Comparison of ENCODE assay signal across 8 cellular contexts in the genomic region with DNA sequence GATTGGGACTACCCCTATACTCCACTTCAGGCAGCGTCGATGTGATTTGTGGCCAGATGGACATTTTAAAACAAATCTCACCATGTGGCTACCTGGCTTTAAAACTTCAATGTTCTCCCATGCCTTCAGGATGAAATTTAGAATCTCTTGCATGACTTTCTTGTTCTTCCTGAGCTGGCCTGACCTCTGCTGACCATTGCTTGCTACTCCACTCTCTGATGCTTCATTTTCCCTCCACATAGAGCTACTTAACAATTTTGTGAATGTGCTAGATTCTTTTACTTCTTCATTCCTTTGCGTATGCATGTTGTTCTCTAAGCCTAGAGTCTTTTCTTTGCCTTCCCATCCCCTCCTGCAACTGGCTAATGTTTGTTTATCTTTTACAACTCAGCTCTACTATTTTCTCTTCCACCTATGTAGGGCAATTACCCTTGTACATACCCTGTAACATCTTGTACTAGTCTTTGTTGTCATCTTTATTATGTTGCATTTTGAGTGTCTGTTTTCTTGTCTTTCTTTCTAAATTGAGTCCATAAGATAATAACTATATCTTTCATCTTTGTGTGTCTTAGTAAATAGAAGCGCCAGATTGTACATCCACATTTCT. TPM values are rescaled to one million over a fixed set of nuclear protein-coding genes. Genes with fewer than 3 reads are reported as not detected.
DNase-seq lines count a peak whose midpoint lies in the region; ATAC-seq and TF ChIP-seq lines count a peak whose summit lies in the region.

No MANE protein-coding gene starts in this region.

- H3K27me3 ChIP-seq in heart left ventricle (no peaks in the 10 kb centered on the region), right cardiac atrium (ENCODE audit: control insufficient read depth, insufficient read depth) (no peaks in the 10 kb centered on the region), mammary epithelial cell (ENCODE audit: insufficient read depth, low read length) (no peaks in the 10 kb centered on the region)

- BruUV-seq in mammary epithelial cell (replicated peaks; lab: Mats Ljungman, UMichigan): no TSS peak

- dilution Hi-C loops in mammary epithelial cell (cut with HindIII; ENCODE audit: low sequenced_read_pairs): no loop called here

- H3K36me3 ChIP-seq in heart left ventricle: peaks cover 0 to 90% (median 73%) of the 10 kb centered on the region in 9 donors
- peaks cover 15% of the 10 kb centered on the region for H3K36me3 ChIP-seq in mammary epithelial cell (ENCODE audit: insufficient read depth, low read length)

- H3K9me3 ChIP-seq in heart left ventricle (no peaks in the 10 kb centered on the region), right cardiac atrium (ENCODE audit: control insufficient read depth, low read length) (no peaks in the 10 kb centered on the region), mammary epithelial cell (replicated peaks; ENCODE audit: insufficient read depth, low read length) (no peaks in the 10 kb centered on the region)

- TF ChIP-seq POLR2A in heart left ventricle (IDR thresholded peaks at IDR 0.05): no peak

- no peak overlapping the region for H3K9ac ChIP-seq in mammary epithelial cell (ENCODE audit: insufficient read depth, low read length)

- H3K27ac ChIP-seq in heart left ventricle: no peak overlapping the region
- H3K27ac ChIP-seq in right cardiac atrium (ENCODE audit: low read length): no peak overlapping the region
- H3K27ac ChIP-seq in mammary epithelial cell (ENCODE audit: insufficient read depth, low read depth, low read length): no peak overlapping the region

- no peak overlapping the region for H2AFZ ChIP-seq in mammary epithelial cell (ENCODE audit: low read depth, low read length)

- no peaks in the 10 kb centered on the region for H3K27me3 Mint-ChIP-seq in memory B cell

- H3K4me2 ChIP-seq in mammary epithelial cell (ENCODE audit: insufficient read depth, low read depth, low read length): no peak overlapping the region

- H3K79me2 ChIP-seq in mammary epithelial cell (ENCODE audit: insufficient read depth, low read length): peaks cover 18% of the 10 kb centered on the region

- intact Hi-C loops in heart left ventricle (cut with DNase I) (loop anchor here in 4 of 10 donors (2.0 to 10.0 kb wide), 6 partner anchors 194 to 442 kb away; no protein-coding TSS in a partner anchor), right cardiac atrium (cut with DNase I) (loop anchor here in 1 of 4 donors (10.0 kb wide), 1 partner anchor 200 kb away; no protein-coding TSS in a partner anchor), mammary epithelial cell (cut with micrococcal nuclease) (loop anchor here (1.0 to 5.0 kb wide), 5 partner anchors 132 to 442 kb away; no protein-coding TSS in a partner anchor)

- peak; percentile 19 to 64 (median 40) for TF ChIP-seq CTCF in heart left ventricle (IDR thresholded peaks at IDR 0.05)
- TF ChIP-seq CTCF in mammary epithelial cell (conservative IDR thresholded peaks at IDR 0.05 in 1 of 2, IDR thresholded peaks at IDR 0.05 in 1 of 2; ENCODE audit: extremely low read depth in 1 of 2, insufficient read depth in 1 of 2, low read depth in 1 of 2, low read length in 2 of 2): peak; percentile 33 to 51

- no peak for DNase-seq in heart left ventricle
- no peak for DNase-seq in right cardiac atrium
- peak; percentile 29 for DNase-seq in NCI-H2196 treated with DMSO at 0.1 percent for 48 hours (lab: John Stamatoyannopoulos, UW; ENCODE audit: unreplicated experiment)
- peak; percentile 33 for DNase-seq in mammary epithelial cell
- DNase-seq in memory B cell (ENCODE audit: low spot score in 2 of 2): peak in 1 of 2 donors; percentile 6
- no peak for DNase-seq in NCI-H226
- no peak for DNase-seq in effector CD8-positive, alpha-beta T cell (lab: John Stamatoyannopoulos, UW)
- DNase-seq in SK-N-DZ (ENCODE audit: low spot score): no peak

- H3K4me3 ChIP-seq in heart left ventricle: no peak overlapping the region
- no peak overlapping the region for H3K4me3 ChIP-seq in right cardiac atrium (ENCODE audit: low read length)
- no peak overlapping the region for H3K4me3 ChIP-seq in mammary epithelial cell (replicated peaks in 1 of 3; ENCODE audit: insufficient read depth in 1 of 3, low read depth in 2 of 3, low read length in 3 of 3)

- peaks cover 22% of the 10 kb centered on the region for H3K36me3 Mint-ChIP-seq in memory B cell

- H3K4me1 ChIP-seq in heart left ventricle (no peaks in the 10 kb centered on the region), right cardiac atrium (ENCODE audit: control insufficient read depth, insufficient read depth, low read length) (no peaks in the 10 kb centered on the region), mammary epithelial cell (ENCODE audit: insufficient read depth, low read length) (no peaks in the 10 kb centered on the region)

- WGBS in heart left ventricle, 4 donors: 88 to 92% (median 90%) methylated on average over 4 of the region's 4 CpGs
- WGBS in right cardiac atrium: 88% methylated on average over 4 of the region's 4 CpGs
- 63% methylated on average over 4 of the region's 4 CpGs for WGBS in mammary epithelial cell (ENCODE audit: low coverage, missing lambda C conversion rate)

- H4K20me1 ChIP-seq in mammary epithelial cell (ENCODE audit: insufficient read depth, low read length): no peaks in the 10 kb centered on the region

- peaks cover 5% of the 10 kb centered on the region for H3K4me1 Mint-ChIP-seq in memory B cell

- CTCF ChIA-PET in mammary epithelial cell (lab: Charles Lee; ENCODE audit: low non-redundant PET): interaction anchor here (0.5 to 1.1 kb wide), 4 partner anchors 41 to 287 kb away, joined by 3 to 16 read pairs (median 4); no protein-coding TSS in a partner anchor

- peak in 2 of 4 donors; percentile 56 for ATAC-seq in heart left ventricle
- no peak for ATAC-seq in right cardiac atrium
- ATAC-seq in memory B cell (ENCODE audit: low read depth): peak; percentile 41

- H3K4me3 Mint-ChIP-seq in memory B cell: no peak overlapping the region

- no peaks in the 10 kb centered on the region for H3K9me3 Mint-ChIP-seq in memory B cell

- in situ Hi-C loops in mammary epithelial cell (cut with MboI; ENCODE audit: low sequenced_read_pairs in 2 of 2): no loop called here

- H3K27ac Mint-ChIP-seq in memory B cell: no peak overlapping the region

RNA-seq across cellular contexts. Expression of gene YLPM1, which starts 41.2 kb away (rescaled TPM):
- total RNA-seq in heart left ventricle (10 to 100 TPM; 23.1 to 48.1 (median 27.7) TPM), right cardiac atrium (10 to 100 TPM; 31.4 to 36.3 (median 34.4) TPM), mammary epithelial cell (10 to 100 TPM; 38.7 to 52.4 TPM)
- polyA plus RNA-seq in heart left ventricle (10 to 100 TPM; 15.0 to 15.2 TPM), right cardiac atrium (15.5 TPM), mammary epithelial cell (7.5 TPM)
- polyA minus RNA-seq in mammary epithelial cell: 63.5 TPM
- 25.6 and 27.1 TPM in 2 replicates for polyA plus RNA-seq in SK-N-DZ (2014; cell fraction: cytosol; rRNA removed)
- polyA plus RNA-seq in SK-N-DZ (2014; cell fraction: nucleus; rRNA removed): 34.3 and 34.7 TPM in 2 replicates

Comparison
In these comparisons a context has a peak if more than half of its experiments do, and no peak if none do; other contexts are left out.
1. DNase-seq: peak in NCI-H2196 treated with DMSO at 0.1 percent for 48 hours (single experiment) and mammary epithelial cell (single experiment); none in heart left ventricle (0 of 5), right cardiac atrium (0 of 3), NCI-H226 (single experiment), effector CD8-positive, alpha-beta T cell (single experiment) and SK-N-DZ (single experiment).